Comparison of ENCODE assay signal across 8 cellular contexts in the genomic region with DNA sequence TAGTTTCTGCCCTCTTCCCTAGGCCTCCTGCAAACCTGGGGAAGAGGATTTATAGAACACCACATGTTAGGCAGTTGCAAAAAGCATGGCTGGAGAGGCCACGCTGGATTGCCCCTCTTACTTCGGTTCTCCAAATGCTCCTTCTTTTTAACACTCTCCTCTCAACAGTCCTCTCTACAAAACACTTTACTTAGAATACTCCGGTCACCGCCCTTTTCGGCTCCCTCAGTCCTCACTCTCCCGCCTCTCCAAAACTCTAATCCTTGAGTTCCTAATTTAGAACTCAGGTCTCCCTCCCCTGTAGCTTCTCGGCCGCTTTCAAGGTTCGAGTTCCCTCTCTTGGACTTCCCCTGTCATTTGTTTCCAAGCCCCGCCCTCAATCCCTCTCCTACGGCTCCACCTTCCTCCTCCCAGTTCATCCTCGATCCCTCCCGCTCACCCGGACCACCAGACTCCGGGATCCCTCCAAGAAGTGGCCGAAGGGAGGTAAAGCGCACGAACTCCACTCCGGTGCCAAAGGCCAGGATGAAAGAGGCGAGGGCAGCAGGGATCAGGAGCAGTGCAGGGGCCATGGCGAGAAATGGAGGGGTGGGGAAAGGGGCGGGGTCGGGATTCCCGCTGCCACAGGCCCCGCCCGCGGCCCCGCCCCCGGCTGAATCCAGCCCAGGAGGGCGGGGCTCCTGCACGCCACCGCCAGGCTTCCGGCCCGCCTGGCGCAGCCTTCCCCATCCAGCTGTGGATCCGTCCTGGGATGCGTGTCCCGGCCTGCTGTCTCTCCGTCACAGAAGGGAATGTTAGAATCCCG. TPM values are rescaled to one million over a fixed set of nuclear protein-coding genes. Genes with fewer than 3 reads are reported as not detected.
DNase-seq lines count a peak whose midpoint lies in the region; TF ChIP-seq lines count a peak whose summit lies in the region.

A gene with protein sequence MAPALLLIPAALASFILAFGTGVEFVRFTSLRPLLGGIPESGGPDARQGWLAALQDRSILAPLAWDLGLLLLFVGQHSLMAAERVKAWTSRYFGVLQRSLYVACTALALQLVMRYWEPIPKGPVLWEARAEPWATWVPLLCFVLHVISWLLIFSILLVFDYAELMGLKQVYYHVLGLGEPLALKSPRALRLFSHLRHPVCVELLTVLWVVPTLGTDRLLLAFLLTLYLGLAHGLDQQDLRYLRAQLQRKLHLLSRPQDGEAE (minus strand): TSS at position 582 of the 805 bp plus-strand sequence. CDS start 10 bp downstream, at position 572.

- peak within 1 kb of the TSS; percentile 99 to 100 (median 100) for H3K4me3 Mint-ChIP-seq in IgD-negative memory B cell
- H3K4me3 Mint-ChIP-seq in endothelial cell (ENCODE audit: unreplicated experiment) = peak within 1 kb of the TSS; percentile 94

- H3K27me3 Mint-ChIP-seq in IgD-negative memory B cell (no peaks in the 10 kb centered on the region), endothelial cell (ENCODE audit: unreplicated experiment) (peaks cover 11% of the 10 kb centered on the region)

- peaks cover 3% of the 10 kb centered on the region for H3K36me3 Mint-ChIP-seq in IgD-negative memory B cell
- peaks cover 11% of the 10 kb centered on the region for H3K36me3 Mint-ChIP-seq in endothelial cell (ENCODE audit: low read depth, unreplicated experiment)

- peak within 1 kb of the TSS; percentile 75 for H3K9ac ChIP-seq in OCI-LY3 (ENCODE audit: low read length)

- peak; percentile 64 for DNase-seq in NK-92 treated with Interleukin-12 subunit alpha and Interleukin-12 subunit beta, amount 100 ng/mL, for 24 hours (lab: John Stamatoyannopoulos, UW)
- DNase-seq in NK-92 (lab: John Stamatoyannopoulos, UW; ENCODE audit: unreplicated experiment) (no peak), activated T-cell treated with anti-CD3 and anti-CD28 coated beads for 1 hour (ENCODE audit: low read depth) (peak; percentile 71), endothelial cell (ENCODE audit: low spot score) (peak; percentile 92)
- DNase-seq in stimulated activated CD8-positive, alpha-beta memory T cell treated with anti-CD3 and anti-CD28 coated beads, Interleukin-15, amount 100 ng/mL, for 4 hours (ENCODE audit: low read depth in 2 of 2) = peak; percentile 36 to 47

- WGBS in mesodermal cell (ENCODE audit: insufficient coverage in 2 of 2), 2 experiments = 1 to 3% methylated on average over 26 to 28 of the region's 40 CpGs

- H3K9me3 Mint-ChIP-seq in IgD-negative memory B cell (no peaks in the 10 kb centered on the region), endothelial cell (ENCODE audit: unreplicated experiment) (no peaks in the 10 kb centered on the region)

- peak within 1 kb of the TSS; percentile 87 for H3K4me2 ChIP-seq in OCI-LY3 (ENCODE audit: low read length)

- H3K36me3 ChIP-seq in OCI-LY3 (replicated peaks; ENCODE audit: low read depth, low read length) = no peaks in the 10 kb centered on the region
- peaks cover 12% of the 10 kb centered on the region for H3K36me3 ChIP-seq in mesodermal cell (ENCODE audit: control insufficient read depth, insufficient read depth, low read length)

- peak within 1 kb of the TSS; percentile 83 for H2AFZ ChIP-seq in OCI-LY3 (ENCODE audit: low read depth, low read length)

- H3K9me3 ChIP-seq in OCI-LY3 (ENCODE audit: insufficient read depth, low read length) (no peaks in the 10 kb centered on the region), mesodermal cell (ENCODE audit: control insufficient read depth, low read length) (no peaks in the 10 kb centered on the region)

- H3K4me3 ChIP-seq in OCI-LY3 (ENCODE audit: low read length) (peak within 1 kb of the TSS; percentile 94), mesodermal cell (ENCODE audit: extremely low read depth, insufficient read depth, low read length, poor library complexity, severe bottlenecking) (peak within 1 kb of the TSS; percentile 68)

- TF ChIP-seq CTCF in OCI-LY3 (IDR thresholded peaks at IDR 0.05; ENCODE audit: low read depth, low read length) = no peak
- no peak for TF ChIP-seq CTCF in endothelial cell (IDR thresholded peaks at IDR 0.05; ENCODE audit: unreplicated experiment)

- no peaks in the 10 kb centered on the region for H3K27me3 ChIP-seq in OCI-LY3 (ENCODE audit: low read depth, low read length)

- H3K4me1 Mint-ChIP-seq in IgD-negative memory B cell = peaks cover 33 to 38% (median 35%) of the 10 kb centered on the region in 3 donors
- H3K4me1 Mint-ChIP-seq in endothelial cell (ENCODE audit: unreplicated experiment) = peaks cover 36% of the 10 kb centered on the region

- H3K27ac ChIP-seq in OCI-LY3 (ENCODE audit: low read length) (peak within 1 kb of the TSS; percentile 43), mesodermal cell (ENCODE audit: low read depth, low read length, severe bottlenecking) (peak within 1 kb of the TSS; percentile 87)

- no peaks in the 10 kb centered on the region for H4K20me1 ChIP-seq in OCI-LY3 (ENCODE audit: insufficient read depth, low read length)

- peaks cover 27% of the 10 kb centered on the region for H3K4me1 ChIP-seq in OCI-LY3 (ENCODE audit: low read length)
- peaks cover 27% of the 10 kb centered on the region for H3K4me1 ChIP-seq in mesodermal cell (ENCODE audit: control insufficient read depth, insufficient read depth, low read length, poor library complexity, severe bottlenecking)

- H3K27ac Mint-ChIP-seq in IgD-negative memory B cell = peak within 1 kb of the TSS; percentile 98 to 100 (median 98)
- H3K27ac Mint-ChIP-seq in endothelial cell (ENCODE audit: unreplicated experiment) = peak within 1 kb of the TSS; percentile 87

- peaks cover 8% of the 10 kb centered on the region for H3K79me2 ChIP-seq in OCI-LY3 (ENCODE audit: low read length)

RNA-seq across cellular contexts. Expression of the gene that starts here (rescaled TPM):
- polyA plus RNA-seq in IgD-negative memory B cell = 56.1 TPM
- total RNA-seq in endothelial cell (ENCODE audit: unreplicated experiment) = 26.0 TPM
- polyA plus RNA-seq in mesodermal cell (2013, experiment 1 of 2) = 37.5 TPM
- polyA plus RNA-seq in mesodermal cell (2013, experiment 2 of 2) = 38.7 TPM
